In the genomic region with DNA sequence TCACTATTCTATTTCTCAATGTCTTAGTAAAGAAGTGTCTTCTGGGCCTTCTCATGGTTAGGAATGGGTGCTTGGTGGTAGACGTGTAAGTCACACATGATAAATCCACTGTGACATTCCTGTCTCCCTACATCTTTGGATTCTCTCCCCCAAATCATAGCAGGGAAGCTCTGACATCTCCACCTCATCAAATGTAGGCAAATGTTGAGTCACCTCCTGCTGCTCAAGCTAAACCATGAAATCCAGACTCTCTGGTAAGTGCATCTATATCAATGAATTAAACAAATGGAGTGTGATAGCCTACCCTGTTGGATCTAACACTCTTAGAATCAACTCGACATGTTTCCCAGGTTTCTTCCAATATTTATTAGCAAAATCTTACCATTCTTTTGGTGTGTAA, we compare ENCODE assay signal across 22 cellular contexts. TPM values are rescaled to one million over a fixed set of nuclear protein-coding genes. Genes with fewer than 3 reads are reported as not detected.
DNase-seq lines count a peak whose midpoint lies in the region; ATAC-seq lines count a peak whose summit lies in the region.
"Had no signal": no experiment of that assay in that cellular context is flagged by ENCODE, and none has a peak within 500 bp of the region (broad histone marks: within the 10 kb centered on the region; RNA-seq: fewer than 3 reads in every experiment).

No MANE protein-coding gene starts in this region.

- intact Hi-C loops in activated naive CD4-positive, alpha-beta T cell treated with anti-CD3 and anti-CD28 coated beads for 36 hours (cut with micrococcal nuclease), result no loop called here

- peaks cover 24% of the 10 kb centered on the region for H3K4me1 Mint-ChIP-seq in activated naive CD4-positive, alpha-beta T cell treated with anti-CD3 and anti-CD28 coated beads for 36 hours (ENCODE audit: low read depth)
- H3K4me1 Mint-ChIP-seq in activated naive CD4-positive, alpha-beta T cell treated with anti-CD3 and anti-CD28 coated beads, Interleukin-2, amount 10 ng/mL, durations not matched to agents 7 days and 5 days, result peaks cover 6% of the 10 kb centered on the region
- H3K4me1 Mint-ChIP-seq in activated naive CD8-positive, alpha-beta T cell treated with anti-CD3 and anti-CD28 coated beads for 36 hours, result peaks cover 19% of the 10 kb centered on the region

- DNase-seq in activated naive CD4-positive, alpha-beta T cell treated with anti-CD3 and anti-CD28 coated beads for 36 hours, result no peak
- DNase-seq in activated naive CD4-positive, alpha-beta T cell treated with anti-CD3 and anti-CD28 coated beads, Interleukin-2, amount 10 ng/mL, durations not matched to agents 7 days and 5 days, result no peak
- peak; percentile 17 for DNase-seq in HT1080 (ENCODE audit: low read depth)
- DNase-seq in activated naive CD8-positive, alpha-beta T cell treated with anti-CD3 and anti-CD28 coated beads for 36 hours, result no peak
- DNase-seq in kidney tubule cell (ENCODE audit: low spot score), result peak; percentile 8
- no peak for DNase-seq in NCI-H446 (lab: John Stamatoyannopoulos, UW)
- DNase-seq: erythroblast, GF-D8, H7, KG1, kidney glomerular epithelial cell, lower lobe of right lung, MM.1S, mucosa of descending colon, NCI-H1417, NCI-H82, pancreas, substantia nigra, T-helper 17 cell, upper lobe of left lung had no signal

- no peak for ATAC-seq in GM18868 (IDR thresholded peaks at IDR 0.05; ENCODE audit: unreplicated experiment)
- no peak for ATAC-seq in HG02642 (IDR thresholded peaks at IDR 0.05; ENCODE audit: poor library complexity, unreplicated experiment)
- ATAC-seq: mucosa of descending colon had no signal

- H3K4me3 Mint-ChIP-seq in activated naive CD4-positive, alpha-beta T cell treated with anti-CD3 and anti-CD28 coated beads for 36 hours, result no peak overlapping the region
- no peak overlapping the region for H3K4me3 Mint-ChIP-seq in activated naive CD4-positive, alpha-beta T cell treated with anti-CD3 and anti-CD28 coated beads, Interleukin-2, amount 10 ng/mL, durations not matched to agents 7 days and 5 days
- H3K4me3 Mint-ChIP-seq in activated naive CD8-positive, alpha-beta T cell treated with anti-CD3 and anti-CD28 coated beads for 36 hours, result no peak overlapping the region
- H3K4me3 Mint-ChIP-seq: T-helper 17 cell had no signal

- no peaks in the 10 kb centered on the region for H3K27me3 Mint-ChIP-seq in activated naive CD4-positive, alpha-beta T cell treated with anti-CD3 and anti-CD28 coated beads for 36 hours (ENCODE audit: low read depth)
- no peaks in the 10 kb centered on the region for H3K27me3 Mint-ChIP-seq in activated naive CD4-positive, alpha-beta T cell treated with anti-CD3 and anti-CD28 coated beads, Interleukin-2, amount 10 ng/mL, durations not matched to agents 7 days and 5 days
- H3K27me3 Mint-ChIP-seq in activated naive CD8-positive, alpha-beta T cell treated with anti-CD3 and anti-CD28 coated beads for 36 hours, result no peaks in the 10 kb centered on the region
- H3K27me3 Mint-ChIP-seq: T-helper 17 cell had no signal

- peak overlapping the region; percentile 32 for H3K27ac Mint-ChIP-seq in activated naive CD4-positive, alpha-beta T cell treated with anti-CD3 and anti-CD28 coated beads for 36 hours
- H3K27ac Mint-ChIP-seq in activated naive CD4-positive, alpha-beta T cell treated with anti-CD3 and anti-CD28 coated beads, Interleukin-2, amount 10 ng/mL, durations not matched to agents 7 days and 5 days, result no peak overlapping the region
- peak overlapping the region; percentile 61 for H3K27ac Mint-ChIP-seq in activated naive CD8-positive, alpha-beta T cell treated with anti-CD3 and anti-CD28 coated beads for 36 hours

- H3K36me3 Mint-ChIP-seq in activated naive CD4-positive, alpha-beta T cell treated with anti-CD3 and anti-CD28 coated beads for 36 hours (ENCODE audit: low read depth), result no peaks in the 10 kb centered on the region
- no peaks in the 10 kb centered on the region for H3K36me3 Mint-ChIP-seq in activated naive CD4-positive, alpha-beta T cell treated with anti-CD3 and anti-CD28 coated beads, Interleukin-2, amount 10 ng/mL, durations not matched to agents 7 days and 5 days
- peaks cover 1% of the 10 kb centered on the region for H3K36me3 Mint-ChIP-seq in activated naive CD8-positive, alpha-beta T cell treated with anti-CD3 and anti-CD28 coated beads for 36 hours

- H3K9me3 Mint-ChIP-seq in activated naive CD4-positive, alpha-beta T cell treated with anti-CD3 and anti-CD28 coated beads for 36 hours, result no peaks in the 10 kb centered on the region
- no peaks in the 10 kb centered on the region for H3K9me3 Mint-ChIP-seq in activated naive CD4-positive, alpha-beta T cell treated with anti-CD3 and anti-CD28 coated beads, Interleukin-2, amount 10 ng/mL, durations not matched to agents 7 days and 5 days
- H3K9me3 Mint-ChIP-seq in activated naive CD8-positive, alpha-beta T cell treated with anti-CD3 and anti-CD28 coated beads for 36 hours, result no peaks in the 10 kb centered on the region

- CTCF ChIA-PET in activated naive CD4-positive, alpha-beta T cell treated with anti-CD3 and anti-CD28 coated beads for 36 hours (lab: Charles Lee), result interaction anchor here (1.0 to 1.3 kb wide), 4 partner anchors 16 to 174 kb away, joined by 3 to 9 read pairs (median 6); no protein-coding TSS in a partner anchor
- CTCF ChIA-PET in activated naive CD4-positive, alpha-beta T cell treated with anti-CD3 and anti-CD28 coated beads, Interleukin-2, amount 10 ng/mL, durations not matched to agents 7 days and 5 days (lab: Charles Lee), result interaction anchor here (0.8 to 2.3 kb wide), 4 partner anchors 35 to 173 kb away, joined by 3 to 23 read pairs (median 6); no protein-coding TSS in a partner anchor

RNA-seq across cellular contexts. Expression of gene RPL35A, which starts 42.8 kb away (rescaled TPM):
- total RNA-seq in activated naive CD4-positive, alpha-beta T cell treated with anti-CD3 and anti-CD28 coated beads for 36 hours, result 1,000 to 10,000 TPM; 1,826 to 1,852 TPM
- total RNA-seq in HT1080 (2014; rRNA removed; shearing (Covaris generic)), result 1,111 and 1,615 TPM in 2 replicates
- 1,847 and 2,021 TPM in 2 replicates for polyA plus RNA-seq in HT1080 (2015; cell fraction: cytosol; rRNA removed)
- 593 and 639 TPM in 2 replicates for polyA plus RNA-seq in HT1080 (2015; cell fraction: nucleus; rRNA removed)
- total RNA-seq in activated naive CD8-positive, alpha-beta T cell treated with anti-CD3 and anti-CD28 coated beads for 36 hours, result 1,000 to 10,000 TPM; 1,619 to 1,626 TPM

RNA-seq across cellular contexts. Expression of gene LMLN, which starts 52.8 kb away (rescaled TPM):
- 1 to 10 TPM; 2.1 to 2.2 TPM for total RNA-seq in activated naive CD4-positive, alpha-beta T cell treated with anti-CD3 and anti-CD28 coated beads for 36 hours
- total RNA-seq in HT1080 (2014; rRNA removed; shearing (Covaris generic)), result 2.7 and 3.3 TPM in 2 replicates
- polyA plus RNA-seq in HT1080 (2015; cell fraction: cytosol; rRNA removed), result 4.2 and 5.2 TPM in 2 replicates
- polyA plus RNA-seq in HT1080 (2015; cell fraction: nucleus; rRNA removed), result 10.8 and 11.3 TPM in 2 replicates
- 10 to 100 TPM in 1 of 2 experiments, 1 to 10 TPM in 1; 8.1 to 10.4 TPM for total RNA-seq in activated naive CD8-positive, alpha-beta T cell treated with anti-CD3 and anti-CD28 coated beads for 36 hours

Comparison
In these comparisons a context has a peak if more than half of its experiments do, and no peak if none do; other contexts are left out.
1. DNase-seq: peak in HT1080 (single experiment) and kidney tubule cell (single experiment); none in activated naive CD4-positive, alpha-beta T cell treated with anti-CD3 and anti-CD28 coated beads for 36 hours (single experiment), activated naive CD4-positive, alpha-beta T cell treated with anti-CD3 and anti-CD28 coated beads, Interleukin-2, amount 10 ng/mL, durations not matched to agents 7 days and 5 days (single experiment), activated naive CD8-positive, alpha-beta T cell treated with anti-CD3 and anti-CD28 coated beads for 36 hours (single experiment) and NCI-H446 (0 of 2).